In genomic region chr1:17280436-17280835, GRCh38 we compare ENCODE assay signal across 40 cellular contexts. TPM values are rescaled to one million over a fixed set of nuclear protein-coding genes. Genes with fewer than 3 reads are reported as not detected.
"Had no signal": no experiment of that assay in that cellular context is flagged by ENCODE, and none has a peak within 500 bp of the region (broad histone marks: within the 10 kb centered on the region; RNA-seq: fewer than 3 reads in every experiment).

No MANE protein-coding gene starts in this region.

- H3K9me3 Mint-ChIP-seq: activated CD4-positive, alpha-beta memory T cell treated with anti-CD3 and anti-CD28 coated beads, Interleukin-2, amount 10 ng/mL, durations not matched to agents 7 days and 5 days; activated CD4-positive, alpha-beta T cell treated with anti-CD3 and anti-CD28 coated beads, Interleukin-2, amount 10 ng/mL, durations not matched to agents 7 days and 5 days; activated naive CD4-positive, alpha-beta T cell treated with anti-CD3 and anti-CD28 coated beads, Interleukin-2, amount 10 ng/mL, durations not matched to agents 7 days and 5 days; activated naive CD4-positive, alpha-beta T cell treated with anti-CD3 and anti-CD28 coated beads, Interleukin-2, amount 50 U/mL, for 24 hours; activated naive CD8-positive, alpha-beta T cell treated with anti-CD3 and anti-CD28 coated beads, Interleukin-2, amount 10 ng/mL, durations not matched to agents 7 days and 5 days; activated naive CD8-positive, alpha-beta T cell treated with anti-CD3 and anti-CD28 coated beads, Interleukin-2, amount 50 U/mL, for 24 hours; activated T-cell treated with anti-CD3 and anti-CD28 coated beads, Interleukin-2, amount 50 U/mL, for 24 hours; activated T-helper 2 cell treated with anti-CD3 and anti-CD28 coated beads, Interferon-gamma antibody, Interleukin-2, Interleukin-4, amounts not matched to agents 10 μg/mL and 5 μg/mL and 100 μg/mL, durations not matched to agents 14 hours and 24 hours and 36 hours; central memory CD8-positive, alpha-beta T cell; T-helper 1 cell treated with Interleukin-12 subunit alpha and Interleukin-12 subunit beta and Interleukin-4 antibody, amounts not matched to agents 30 μg/mL and 1 μg/mL, for 36 hours; T-helper 2 cell treated with Interferon-gamma antibody and Interleukin-4, amounts not matched to agents 5 μg/mL and 100 μg/mL, for 36 hours had no signal

- H3K4me1 Mint-ChIP-seq: activated CD4-positive, alpha-beta memory T cell treated with anti-CD3 and anti-CD28 coated beads, Interleukin-2, amount 10 ng/mL, durations not matched to agents 7 days and 5 days; activated CD4-positive, alpha-beta T cell treated with anti-CD3 and anti-CD28 coated beads for 36 hours; activated CD4-positive, alpha-beta T cell treated with anti-CD3 and anti-CD28 coated beads, Interleukin-2, amount 10 ng/mL, durations not matched to agents 7 days and 5 days; activated naive CD4-positive, alpha-beta T cell treated with anti-CD3 and anti-CD28 coated beads, Interleukin-2, amount 10 ng/mL, durations not matched to agents 7 days and 5 days; activated naive CD4-positive, alpha-beta T cell treated with anti-CD3 and anti-CD28 coated beads, Interleukin-2, amount 50 U/mL, for 24 hours; brain; central memory CD8-positive, alpha-beta T cell; WTC11 had no signal

- H3K27ac ChIP-seq: ascending aorta, cardiac muscle cell, WERI-Rb-1 had no signal

- H3K4me3 Mint-ChIP-seq: activated CD4-positive, alpha-beta memory T cell treated with anti-CD3 and anti-CD28 coated beads, Interleukin-2, amount 10 ng/mL, durations not matched to agents 7 days and 5 days; activated CD4-positive, alpha-beta T cell treated with anti-CD3 and anti-CD28 coated beads for 36 hours; activated CD4-positive, alpha-beta T cell treated with anti-CD3 and anti-CD28 coated beads, Interleukin-2, amount 10 ng/mL, durations not matched to agents 7 days and 5 days; activated CD8-positive, alpha-beta memory T cell treated with anti-CD3 and anti-CD28 coated beads, Interleukin-2, amount 10 ng/mL, durations not matched to agents 7 days and 5 days; activated CD8-positive, alpha-beta T cell treated with anti-CD3 and anti-CD28 coated beads, Interleukin-2, amount 10 ng/mL, durations not matched to agents 7 days and 5 days; activated naive CD4-positive, alpha-beta T cell treated with anti-CD3 and anti-CD28 coated beads, Interleukin-2, amount 10 ng/mL, durations not matched to agents 7 days and 5 days; activated naive CD4-positive, alpha-beta T cell treated with anti-CD3 and anti-CD28 coated beads, Interleukin-2, amount 50 U/mL, for 24 hours; activated naive CD8-positive, alpha-beta T cell; activated naive CD8-positive, alpha-beta T cell treated with anti-CD3 and anti-CD28 coated beads, Interleukin-2, amount 10 ng/mL, durations not matched to agents 7 days and 5 days; activated naive CD8-positive, alpha-beta T cell treated with anti-CD3 and anti-CD28 coated beads, Interleukin-2, amount 50 U/mL, for 24 hours; activated T-cell treated with anti-CD3 and anti-CD28 coated beads, Interleukin-2, amount 50 U/mL, for 24 hours; brain; central memory CD8-positive, alpha-beta T cell; T-helper 1 cell treated with Interleukin-12 subunit alpha and Interleukin-12 subunit beta and Interleukin-4 antibody, amounts not matched to agents 30 μg/mL and 1 μg/mL, for 36 hours; T-helper 2 cell treated with Interferon-gamma antibody and Interleukin-4, amounts not matched to agents 5 μg/mL and 100 μg/mL, for 36 hours; WTC11 had no signal

- H3K9me3 ChIP-seq: ascending aorta had no signal

- H3K27ac Mint-ChIP-seq: activated CD4-positive, alpha-beta memory T cell treated with anti-CD3 and anti-CD28 coated beads, Interleukin-2, amount 10 ng/mL, durations not matched to agents 7 days and 5 days; activated CD4-positive, alpha-beta T cell treated with anti-CD3 and anti-CD28 coated beads for 36 hours; activated CD4-positive, alpha-beta T cell treated with anti-CD3 and anti-CD28 coated beads, Interleukin-2, amount 10 ng/mL, durations not matched to agents 7 days and 5 days; activated CD8-positive, alpha-beta memory T cell treated with anti-CD3 and anti-CD28 coated beads, Interleukin-2, amount 10 ng/mL, durations not matched to agents 7 days and 5 days; activated CD8-positive, alpha-beta T cell treated with anti-CD3 and anti-CD28 coated beads, Interleukin-2, amount 10 ng/mL, durations not matched to agents 7 days and 5 days; activated naive CD4-positive, alpha-beta T cell treated with anti-CD3 and anti-CD28 coated beads, Interleukin-2, amount 10 ng/mL, durations not matched to agents 7 days and 5 days; activated naive CD4-positive, alpha-beta T cell treated with anti-CD3 and anti-CD28 coated beads, Interleukin-2, amount 50 U/mL, for 24 hours; activated naive CD8-positive, alpha-beta T cell; activated naive CD8-positive, alpha-beta T cell treated with anti-CD3 and anti-CD28 coated beads, Interleukin-2, amount 10 ng/mL, durations not matched to agents 7 days and 5 days; activated naive CD8-positive, alpha-beta T cell treated with anti-CD3 and anti-CD28 coated beads, Interleukin-2, amount 50 U/mL, for 24 hours; activated T-cell treated with anti-CD3 and anti-CD28 coated beads, Interleukin-2, amount 50 U/mL, for 24 hours; activated T-helper 2 cell treated with anti-CD3 and anti-CD28 coated beads, Interferon-gamma antibody, Interleukin-2, Interleukin-4, amounts not matched to agents 10 μg/mL and 5 μg/mL and 100 μg/mL, durations not matched to agents 14 hours and 24 hours and 36 hours; brain; T-helper 1 cell treated with Interleukin-12 subunit alpha and Interleukin-12 subunit beta and Interleukin-4 antibody, amounts not matched to agents 30 μg/mL and 1 μg/mL, for 36 hours; T-helper 2 cell treated with Interferon-gamma antibody and Interleukin-4, amounts not matched to agents 5 μg/mL and 100 μg/mL, for 36 hours; WTC11 had no signal

- H3K36me3 ChIP-seq: ascending aorta, cardiac muscle cell, WERI-Rb-1 had no signal

- H3K4me3 ChIP-seq: ascending aorta, cardiac muscle cell had no signal

- H3K4me1 ChIP-seq: ascending aorta had no signal

- H3K27me3 ChIP-seq: ascending aorta had no signal

- DNase-seq: activated CD4-positive, alpha-beta memory T cell treated with anti-CD3 and anti-CD28 coated beads, Interleukin-2, amount 10 ng/mL, durations not matched to agents 7 days and 5 days; activated CD4-positive, alpha-beta T cell treated with anti-CD3 and anti-CD28 coated beads for 1 hour; activated CD4-positive, alpha-beta T cell treated with anti-CD3 and anti-CD28 coated beads for 36 hours; activated CD4-positive, alpha-beta T cell treated with anti-CD3 and anti-CD28 coated beads for 48 hours; activated CD4-positive, alpha-beta T cell treated with anti-CD3 and anti-CD28 coated beads, Interleukin-2, amount 10 ng/mL, durations not matched to agents 7 days and 5 days; activated CD4-positive, alpha-beta T cell treated with anti-CD3 and anti-CD28 coated beads, Interleukin-2, amount 50 U/mL, for 48 hours; activated CD4-positive, CD25-positive, alpha-beta regulatory T cell; activated CD8-positive, alpha-beta memory T cell treated with anti-CD3 and anti-CD28 coated beads for 24 hours; activated CD8-positive, alpha-beta memory T cell treated with anti-CD3 and anti-CD28 coated beads, Interleukin-2, amount 10 ng/mL, durations not matched to agents 7 days and 5 days; activated CD8-positive, alpha-beta memory T cell treated with anti-CD3 and anti-CD28 coated beads, Interleukin-2, amount 50 U/mL, for 48 hours; activated CD8-positive, alpha-beta T cell treated with anti-CD3 and anti-CD28 coated beads, Interleukin-2, amount 10 ng/mL, durations not matched to agents 7 days and 5 days; activated effector memory CD4-positive, alpha-beta T cell treated with Interleukin-2 at 50 U/mL for 16 hours; activated gamma-delta T cell; activated naive CD4-positive, alpha-beta T cell treated with anti-CD3 and anti-CD28 coated beads, Interleukin-2, amount 10 ng/mL, durations not matched to agents 7 days and 5 days; activated naive CD4-positive, alpha-beta T cell treated with Interleukin-2 at 50 U/mL for 16 hours; activated naive CD8-positive, alpha-beta T cell treated with anti-CD3 and anti-CD28 coated beads, Interleukin-2, amount 10 ng/mL, durations not matched to agents 7 days and 5 days; activated naive CD8-positive, alpha-beta T cell treated with anti-CD3 and anti-CD28 coated beads, Interleukin-2, amount 50 U/mL, for 24 hours; activated T-cell treated with anti-CD3 and anti-CD28 coated beads, Interleukin-2, amount 50 U/mL, for 24 hours; activated T-cell treated with anti-CD3 and anti-CD28 coated beads, Interleukin-2, amount 50 U/mL, for 48 hours; amygdala; anterior cingulate cortex; caudate nucleus; cerebellar nuclear complex; T-helper 1 cell; T-helper 2 cell; T-helper 9 cell; WERI-Rb-1 had no signal

- H3K36me3 Mint-ChIP-seq: activated CD8-positive, alpha-beta memory T cell treated with anti-CD3 and anti-CD28 coated beads, Interleukin-2, amount 10 ng/mL, durations not matched to agents 7 days and 5 days; activated naive CD4-positive, alpha-beta T cell treated with anti-CD3 and anti-CD28 coated beads, Interleukin-2, amount 10 ng/mL, durations not matched to agents 7 days and 5 days; activated naive CD4-positive, alpha-beta T cell treated with anti-CD3 and anti-CD28 coated beads, Interleukin-2, amount 50 U/mL, for 24 hours; activated naive CD8-positive, alpha-beta T cell; activated naive CD8-positive, alpha-beta T cell treated with anti-CD3 and anti-CD28 coated beads, Interleukin-2, amount 10 ng/mL, durations not matched to agents 7 days and 5 days; brain; WTC11 had no signal

- ATAC-seq: activated CD4-positive, alpha-beta T cell treated with anti-CD3 and anti-CD28 coated beads for 36 hours; activated CD4-positive, CD25-positive, alpha-beta regulatory T cell treated with anti-CD3 and anti-CD28 coated beads, Interleukin-2, amount 50 U/mL, for 24 hours; activated CD8-positive, alpha-beta memory T cell treated with anti-CD3 and anti-CD28 coated beads, Interleukin-2, amount 10 ng/mL, durations not matched to agents 7 days and 5 days; activated CD8-positive, alpha-beta T cell treated with anti-CD3 and anti-CD28 coated beads, Interleukin-2, amount 10 ng/mL, durations not matched to agents 7 days and 5 days; activated naive CD8-positive, alpha-beta T cell treated with anti-CD3 and anti-CD28 coated beads, Interleukin-2, amount 50 U/mL, for 24 hours; WTC11 had no signal

RNA-seq across cellular contexts. Expression of gene PADI4, which starts 27.6 kb away (rescaled TPM):
- total RNA-seq: activated CD4-positive, alpha-beta memory T cell treated with anti-CD3 and anti-CD28 coated beads, Interleukin-2, amount 10 ng/mL, durations not matched to agents 7 days and 5 days; activated T-helper 2 cell treated with anti-CD3 and anti-CD28 coated beads, Interferon-gamma antibody, Interleukin-2, Interleukin-4, amounts not matched to agents 10 μg/mL and 5 μg/mL and 100 μg/mL, durations not matched to agents 14 hours and 24 hours and 36 hours; ascending aorta; bronchial epithelial cell; cardiac muscle cell had no signal
- polyA plus RNA-seq: cardiac muscle cell had no signal

RNA-seq across cellular contexts. Expression of gene PADI3, which starts 31.5 kb away (rescaled TPM):
- total RNA-seq: activated CD4-positive, alpha-beta memory T cell treated with anti-CD3 and anti-CD28 coated beads, Interleukin-2, amount 10 ng/mL, durations not matched to agents 7 days and 5 days; activated CD4-positive, alpha-beta T cell treated with anti-CD3 and anti-CD28 coated beads for 36 hours; activated CD4-positive, alpha-beta T cell treated with anti-CD3 and anti-CD28 coated beads, Interleukin-2, amount 10 ng/mL, durations not matched to agents 7 days and 5 days; activated CD8-positive, alpha-beta memory T cell treated with anti-CD3 and anti-CD28 coated beads, Interleukin-2, amount 10 ng/mL, durations not matched to agents 7 days and 5 days; activated CD8-positive, alpha-beta T cell treated with anti-CD3 and anti-CD28 coated beads, Interleukin-2, amount 10 ng/mL, durations not matched to agents 7 days and 5 days; activated naive CD8-positive, alpha-beta T cell treated with anti-CD3 and anti-CD28 coated beads, Interleukin-2, amount 10 ng/mL, durations not matched to agents 7 days and 5 days; activated T-helper 2 cell treated with anti-CD3 and anti-CD28 coated beads, Interferon-gamma antibody, Interleukin-2, Interleukin-4, amounts not matched to agents 10 μg/mL and 5 μg/mL and 100 μg/mL, durations not matched to agents 14 hours and 24 hours and 36 hours; ascending aorta had no signal
- polyA plus RNA-seq: adipose tissue, cardiac muscle cell had no signal
